In genomic region chr3:12292770-12293169, GRCh38 we compare ENCODE assay signal across 22 cellular contexts. TPM values are rescaled to one million over a fixed set of nuclear protein-coding genes. Genes with fewer than 3 reads are reported as not detected.
DNase-seq lines count a peak whose midpoint lies in the region; ATAC-seq, FAIRE-seq and TF ChIP-seq lines count a peak whose summit lies in the region.
"Had no signal": no experiment of that assay in that cellular context is flagged by ENCODE, and none has a peak within 500 bp of the region (broad histone marks: within the 10 kb centered on the region; RNA-seq: fewer than 3 reads in every experiment).

No MANE protein-coding gene starts in this region.

- no peak overlapping the region for H3K9ac ChIP-seq in trophoblast cell (ENCODE audit: low read length)

- peaks cover 12% of the 10 kb centered on the region for H3K79me1 ChIP-seq in trophoblast cell (ENCODE audit: low read length)

- H4K12ac ChIP-seq in trophoblast cell (ENCODE audit: low read depth, low read length), result no peak overlapping the region

- 92% methylated on average over 9 of the region's 9 CpGs for WGBS in A549 (ENCODE audit: missing lambda C conversion rate)
- no CpG with 5 or more reads among the region's 9 CpGs for WGBS in trophoblast cell (ENCODE audit: extremely low coverage, insufficient coverage, insufficient read length)
- WGBS in testis, 2 donors, result 80 to 82% methylated on average over 9 of the region's 9 CpGs

- H3K27me3 ChIP-seq in bronchial epithelial cell (ENCODE audit: control insufficient read depth, insufficient read depth, low read length) (no peaks in the 10 kb centered on the region), trophoblast cell (ENCODE audit: insufficient read depth, low read length) (no peaks in the 10 kb centered on the region), testis (no peaks in the 10 kb centered on the region)
- H3K27me3 ChIP-seq: BE2C, Peyer's patch had no signal

- TF ChIP-seq EP300 in A549 (IDR thresholded peaks at IDR 0.05), result no peak

- DNase-seq in A549 (ENCODE audit: low read depth in 1 of 2, low spot score in 1 of 2) (no peak), HT-29 (ENCODE audit: low spot score) (peak; percentile 26), bronchial epithelial cell (ENCODE audit: low read depth) (no peak), trophoblast cell (no peak), cardiac septum (ENCODE audit: low spot score) (no peak), testis (no peak), hippocampal formation (lab: John Stamatoyannopoulos, UW) (no peak)
- DNase-seq in activated CD4-positive, alpha-beta T cell treated with anti-CD3 and anti-CD28 coated beads, Interleukin-2, amount 50 U/mL, for 48 hours, result no peak
- DNase-seq: BE2C; CD4-positive, CD25-positive, alpha-beta regulatory T cell; COR-L47; DMS153; GF-D8; H7; Karpas-422; NCI-H1048; NCI-H1436 treated with DMSO at 0.1 percent for 48 hours; NCI-H2029 treated with DMSO at 0.1 percent for 48 hours; NCI-H2171; NCI-H526; Peyer's patch had no signal

- H3K18ac ChIP-seq in trophoblast cell (ENCODE audit: low read length), result no peak overlapping the region

- CTCF ChIA-PET in A549 (lab: Yijun Ruan, JAX), result interaction anchor here (1.3 kb wide), 1 partner anchor 154 kb away, joined by 3 read pairs; no protein-coding TSS in a partner anchor

- H4K91ac ChIP-seq in trophoblast cell (ENCODE audit: low read depth, low read length), result no peak overlapping the region

- H3K4me1 ChIP-seq in A549, result peaks cover 60% of the 10 kb centered on the region
- peaks cover 2 to 6% of the 10 kb centered on the region in 2 experiments for H3K4me1 ChIP-seq in trophoblast cell (ENCODE audit: control insufficient read depth in 1 of 2, insufficient read depth in 2 of 2, low read length in 2 of 2)
- no peaks in the 10 kb centered on the region for H3K4me1 ChIP-seq in testis
- H3K4me1 ChIP-seq: BE2C had no signal

- H2AK5ac ChIP-seq in trophoblast cell (ENCODE audit: low read length), result no peak overlapping the region

- ATAC-seq in A549, result no peak

- H2BK120ac ChIP-seq in trophoblast cell (ENCODE audit: insufficient read depth, low read length, poor library complexity), result no peak overlapping the region

- POLR2A ChIA-PET in A549 (lab: Yijun Ruan, JAX), result no interaction called here

- no peak overlapping the region for H2AFZ ChIP-seq in trophoblast cell (ENCODE audit: insufficient read depth, low read length, poor library complexity)

- H3K9me3 ChIP-seq in A549 (no peaks in the 10 kb centered on the region), trophoblast cell (ENCODE audit: insufficient read depth, low read depth, low read length) (peaks cover 3% of the 10 kb centered on the region), testis (no peaks in the 10 kb centered on the region)
- H3K9me3 ChIP-seq: BE2C, Peyer's patch had no signal

- no peak for TF ChIP-seq CTCF in A549 (IDR thresholded peaks at IDR 0.05)
- no peak for TF ChIP-seq CTCF in bronchial epithelial cell (IDR thresholded peaks at IDR 0.05; ENCODE audit: insufficient read depth, low read length, severe bottlenecking)
- no peak for TF ChIP-seq CTCF in testis (IDR thresholded peaks at IDR 0.05)

- H3K23ac ChIP-seq in trophoblast cell (ENCODE audit: low read length), result peak overlapping the region; percentile 46

- no peak for TF ChIP-seq POLR2A in A549 (IDR thresholded peaks at IDR 0.05; ENCODE audit: low read length)
- no peak for TF ChIP-seq POLR2A in testis (IDR thresholded peaks at IDR 0.05)

- H2BK12ac ChIP-seq in trophoblast cell (ENCODE audit: low read length), result no peak overlapping the region

- H2BK5ac ChIP-seq in trophoblast cell (ENCODE audit: low read depth, low read length, poor library complexity), result no peak overlapping the region

- peaks cover 14% of the 10 kb centered on the region for H3K79me2 ChIP-seq in trophoblast cell (ENCODE audit: control insufficient read depth, insufficient read depth, low read length, poor library complexity)

- no peak for TF ChIP-seq RAD21 in A549 (conservative IDR thresholded peaks at IDR 0.05 in 1 of 2, IDR thresholded peaks at IDR 0.05 in 1 of 2)

- H3K4ac ChIP-seq in trophoblast cell (ENCODE audit: low read depth, low read length), result peak overlapping the region; percentile 90

- H3K36me3 ChIP-seq in bronchial epithelial cell (ENCODE audit: control insufficient read depth, insufficient read depth, low read length) (no peaks in the 10 kb centered on the region), trophoblast cell (ENCODE audit: control insufficient read depth in 1 of 2, insufficient read depth in 2 of 2, low read length in 2 of 2) (no peaks in the 10 kb centered on the region), testis (ENCODE audit: low read depth, missing control alignments) (no peaks in the 10 kb centered on the region)
- H3K36me3 ChIP-seq: BE2C, Peyer's patch had no signal

- H3K4me2 ChIP-seq in A549 (peak overlapping the region; percentile 53; the same call in 2 of the 3 replicates), trophoblast cell (ENCODE audit: low read length) (peak overlapping the region; percentile 1)

- H4K8ac ChIP-seq in trophoblast cell (ENCODE audit: low read depth, low read length), result no peak overlapping the region

- intact Hi-C loops in cardiac septum (cut with DNase I), result no loop called here
- intact Hi-C loops in testis (cut with DNase I; ENCODE audit: low total_unique reads), result no loop called here

- no peak for FAIRE-seq in A549 (lab: Jason Lieb, UNC)
- peak; percentile 60 for FAIRE-seq in bronchial epithelial cell (lab: Jason Lieb, UNC)

- no peak overlapping the region for H3K14ac ChIP-seq in trophoblast cell (ENCODE audit: low read length)

- no peak overlapping the region for H3K4me3 ChIP-seq in A549
- no peak overlapping the region for H3K4me3 ChIP-seq in bronchial epithelial cell (ENCODE audit: low read depth, low read length)
- H3K4me3 ChIP-seq in trophoblast cell (ENCODE audit: low read depth, low read length), result no peak overlapping the region
- H3K4me3 ChIP-seq in testis, result no peak overlapping the region
- H3K4me3 ChIP-seq: Peyer's patch had no signal

- H3K27ac ChIP-seq in A549, result peak overlapping the region; percentile 9 to 73; a peak in 3 of 6 replicates
- no peak overlapping the region for H3K27ac ChIP-seq in trophoblast cell (ENCODE audit: low read depth, low read length)
- no peak overlapping the region for H3K27ac ChIP-seq in testis
- H3K27ac ChIP-seq: Peyer's patch had no signal

TF ChIP-seq in A549, 52 proteins besides CTCF, POLR2A, EP300 and RAD21:
- no peak for TF ChIP-seq TP53 (CRISPR knock-in tag; IDR thresholded peaks at IDR 0.05)
- TF ChIP-seq POLR2AphosphoS2 (conservative IDR thresholded peaks at IDR 0.05; ENCODE audit: low read length), result no peak
- TF ChIP-seq FOSL2 (IDR thresholded peaks at IDR 0.05), result no peak
- TF ChIP-seq FOSL2 (CRISPR knock-in tag; IDR thresholded peaks at IDR 0.05), result no peak
- no peak for TF ChIP-seq ZC3H11A (IDR thresholded peaks at IDR 0.05)
- TF ChIP-seq RARB (CRISPR knock-in tag; IDR thresholded peaks at IDR 0.05), result no peak
- TF ChIP-seq CEBPB (IDR thresholded peaks at IDR 0.05), result no peak
- TF ChIP-seq RNF2 (IDR thresholded peaks at IDR 0.05; ENCODE audit: borderline replicate concordance, low read depth), result no peak

RNA-seq across cellular contexts. Expression of gene PPARG, which starts 3.9 kb away (rescaled TPM):
- polyA plus RNA-seq in A549 (2011; rRNA removed), result 43.1 and 51.0 TPM in 2 replicates
- polyA plus RNA-seq in A549 (2012; cell fraction: cytosol; rRNA removed), result 15.6 and 18.4 TPM in 2 replicates
- 8.5 and 10.5 TPM in 2 replicates for polyA plus RNA-seq in A549 (2012; cell fraction: nucleus; rRNA removed)
- 34.6 to 38.9 TPM (median 35.2 TPM) in 3 replicates for polyA plus RNA-seq in A549 (2017; fragmentation: RNase III; extraction: RNeasy Plus Mini Kit Qiagen cat#74134 plus additional on column Dnase treatment)
- polyA minus RNA-seq in A549 (2011; rRNA and poly(A)+ RNA removed), result 51.3 and 55.0 TPM in 2 replicates
- 60.2 and 64.8 TPM in 2 replicates for total RNA-seq in HT-29 (2014; rRNA removed; shearing (Covaris generic))
- total RNA-seq in bronchial epithelial cell, result 12.7 and 14.5 TPM in 2 replicates
- polyA plus RNA-seq in trophoblast cell (2013), result 57.7 and 61.1 TPM in 2 replicates
- total RNA-seq in cardiac septum, result 7.8 TPM
- total RNA-seq in testis, result 10 to 100 TPM; 17.6 to 18.7 TPM
- polyA plus RNA-seq in testis (ENCODE audit: insufficient read depth, low read depth, low replicate concordance), result 12.1 TPM
- polyA plus RNA-seq: IgD-negative memory B cell had no signal

Comparison
In these comparisons a context has a peak if more than half of its experiments do, and no peak if none do; other contexts are left out.
1. H3K27ac ChIP-seq: peak in A549 (2 of 2); none in trophoblast cell (single experiment) and testis (0 of 2).